ENCODE assay signal across 14 cellular contexts in genomic region chr5:128212206-128212788, GRCh38.
A peak's percentile ranks its signal among the peaks of the same experiment; 100 is the strongest.
DNase-seq lines count a peak whose midpoint lies in the region; ATAC-seq, FAIRE-seq and TF ChIP-seq lines count a peak whose summit lies in the region.
"Had no signal": no experiment of that assay in that cellular context is flagged by ENCODE, and none has a peak within 500 bp of the region (broad histone marks: within the 10 kb centered on the region; RNA-seq: fewer than 3 reads in every experiment).

No MANE protein-coding gene starts in this region.

- no peak for TF ChIP-seq POLR2A in K562 (conservative IDR thresholded peaks at IDR 0.05)

- no peaks in the 10 kb centered on the region for H3K9me1 ChIP-seq in K562 (ENCODE audit: control insufficient read depth, insufficient read depth, low read length)

- no TSS peak for BruUV-seq in K562 (replicated peaks; lab: Mats Ljungman, UMichigan)

- no peak overlapping the region for H4K8ac ChIP-seq in H9 (replicated peaks; ENCODE audit: insufficient read length, low read depth, low read length)

- no peaks in the 10 kb centered on the region for H3K36me3 ChIP-seq in K562 (ENCODE audit: control insufficient read depth, insufficient read depth, low read length)
- H3K36me3 ChIP-seq: BLaER1 had no signal

- POLR2A ChIA-PET in K562 (lab: Yijun Ruan, JAX): no interaction called here

- no peak for TF ChIP-seq CTCF in H9 (conservative IDR thresholded peaks at IDR 0.05)
- TF ChIP-seq CTCF in K562 (IDR thresholded peaks at IDR 0.05 in 2 of 3, conservative IDR thresholded peaks at IDR 0.05 in 1 of 3; ENCODE audit: insufficient read depth in 2 of 3, low read depth in 1 of 3, low read length in 3 of 3): no peak

- no peak overlapping the region for H2BK12ac ChIP-seq in H9 (ENCODE audit: insufficient read length, low read depth, low read length)

- H2BK120ac ChIP-seq in H9 (ENCODE audit: low read depth, low read length, poor library complexity, severe bottlenecking): no peak overlapping the region

- H2AK5ac ChIP-seq in H9 (ENCODE audit: insufficient read length, low read length): no peak overlapping the region

- no peak overlapping the region for H3K56ac ChIP-seq in H9 (ENCODE audit: insufficient read length, low read depth, low read length)

- H3K4me3 ChIP-seq in K562: no peak overlapping the region
- H3K4me3 ChIP-seq: BLaER1 had no signal

- no CpG with 5 or more reads among the region's 5 CpGs for WGBS in H9 (ENCODE audit: extremely low coverage, insufficient read length, low lambda C conversion rate)
- 2% methylated on average over 5 of the region's 5 CpGs for WGBS in K562 (ENCODE audit: insufficient coverage, low coverage, missing lambda C conversion rate)

- intact Hi-C loops in K562 (cut with micrococcal nuclease) (loop anchor here (5.0 kb wide), 2 partner anchors 695 to 920 kb away; no protein-coding TSS in a partner anchor), sciatic nerve (cut with DNase I) (no loop called here)

- no peaks in the 10 kb centered on the region for H3K36me3 Mint-ChIP-seq in H9 (ENCODE audit: insufficient read depth in 1 of 3, low read depth in 3 of 3)
- H3K36me3 Mint-ChIP-seq: CD4-positive, CD25-positive, alpha-beta regulatory T cell had no signal

- CTCF ChIA-PET in K562 (lab: Yijun Ruan, JAX; ENCODE audit: low intra/inter-chr PET ratio): interaction anchor here (2.7 kb wide), 1 partner anchor 1555 kb away, joined by 21 read pairs; no protein-coding TSS in a partner anchor

- DNase-seq in H9: no peak
- DNase-seq in K562 (ENCODE audit: extremely low read depth in 1 of 4, low spot score in 3 of 4): no peak
- DNase-seq in left kidney (ENCODE audit: low read depth, low spot score): peak; percentile 56
- no peak for DNase-seq in sciatic nerve (ENCODE audit: low spot score)
- DNase-seq in H4 (ENCODE audit: low spot score): no peak
- no peak for DNase-seq in middle frontal gyrus (ENCODE audit: extremely low spot score, low spot score)
- DNase-seq in activated CD4-positive, alpha-beta T cell treated with anti-CD3 and anti-CD28 coated beads, Interleukin-2, amount 50 U/mL, for 48 hours: no peak
- DNase-seq: AML-193; Calu3; CD4-positive, CD25-positive, alpha-beta regulatory T cell; DMS 273 treated with DMSO at 0.1 percent for 48 hours; H7 had no signal

- in situ Hi-C loops in K562 (cut with MboI): loop anchor here (25.0 kb wide), 1 partner anchor 925 kb away; no protein-coding TSS in a partner anchor

- no peak overlapping the region for H3K9ac ChIP-seq in H9 (ENCODE audit: extremely low read depth, insufficient read length, low read length)
- no peak overlapping the region for H3K9ac ChIP-seq in K562 (ENCODE audit: insufficient read depth in 1 of 2, low read depth in 2 of 2, low read length in 2 of 2)
- H3K9ac ChIP-seq: BLaER1 had no signal

- H2BK5ac ChIP-seq in H9 (ENCODE audit: insufficient read length, low read length): no peak overlapping the region

- H4K20me1 ChIP-seq in H9 (ENCODE audit: control insufficient read depth, insufficient read depth, insufficient read length): no peaks in the 10 kb centered on the region
- no peaks in the 10 kb centered on the region for H4K20me1 ChIP-seq in K562 (replicated peaks; ENCODE audit: control insufficient read depth, insufficient read depth, low read length)
- H4K20me1 ChIP-seq: BLaER1 had no signal

- TF ChIP-seq RAD21 in K562 (CRISPR knock-in tag; conservative IDR thresholded peaks at IDR 0.05 in 1 of 2, IDR thresholded peaks at IDR 0.05 in 1 of 2): no peak

- no peak overlapping the region for H3K14ac ChIP-seq in H9 (ENCODE audit: insufficient read depth, low read length)

- H3K18ac ChIP-seq in H9 (ENCODE audit: insufficient read length, low read depth, low read length): no peak overlapping the region

- H3K23ac ChIP-seq in H9 (ENCODE audit: insufficient read length, low read depth, low read length): no peak overlapping the region

- no peak for TF ChIP-seq EP300 in K562 (IDR thresholded peaks at IDR 0.05; ENCODE audit: low read length)

- H4K5ac ChIP-seq in H9 (ENCODE audit: insufficient read length, low read depth, low read length): no peak overlapping the region

- H3K27me3 Mint-ChIP-seq in H9 (ENCODE audit: low read depth): no peaks in the 10 kb centered on the region

- H3K79me2 ChIP-seq in H9 (ENCODE audit: insufficient read depth, low read length): no peaks in the 10 kb centered on the region
- no peaks in the 10 kb centered on the region for H3K79me2 ChIP-seq in K562 (ENCODE audit: control insufficient read depth, insufficient read depth, low read length)

- no peak for FAIRE-seq in K562 (lab: Jason Lieb, UNC)
- FAIRE-seq: HTR-8/SVneo had no signal

- no peak overlapping the region for H2BK20ac ChIP-seq in H9 (ENCODE audit: low read depth, low read length, poor library complexity, severe bottlenecking)

- no peak overlapping the region for H3K4ac ChIP-seq in H9 (ENCODE audit: low read depth, low read length)

- no peaks in the 10 kb centered on the region for H3K9me3 Mint-ChIP-seq in H9
- H3K9me3 Mint-ChIP-seq: CD4-positive, CD25-positive, alpha-beta regulatory T cell had no signal

- H3K79me1 ChIP-seq in H9 (ENCODE audit: insufficient read depth, low read depth, low read length, poor library complexity, severe bottlenecking): no peaks in the 10 kb centered on the region

- no peaks in the 10 kb centered on the region for H3K9me3 ChIP-seq in H9 (ENCODE audit: control insufficient read depth, low read depth, low read length)
- no peaks in the 10 kb centered on the region for H3K9me3 ChIP-seq in K562 (replicated peaks; ENCODE audit: control insufficient read depth, insufficient read depth, low read depth, low read length)
- H3K9me3 ChIP-seq: BLaER1 had no signal

- no peaks in the 10 kb centered on the region for H3K4me1 ChIP-seq in H9 (ENCODE audit: insufficient read depth, low read length)
- no peaks in the 10 kb centered on the region for H3K4me1 ChIP-seq in K562 (replicated peaks in 1 of 2; ENCODE audit: control insufficient read depth in 2 of 2, insufficient read depth in 2 of 2, low read length in 2 of 2)
- H3K4me1 ChIP-seq: BLaER1 had no signal

- no peak overlapping the region for H3K4me2 ChIP-seq in H9 (ENCODE audit: insufficient read depth, insufficient read length, low read length)
- H3K4me2 ChIP-seq in K562 (ENCODE audit: insufficient read depth, low read length): no peak overlapping the region
- H3K4me2 ChIP-seq: BLaER1 had no signal

- no peak overlapping the region for H3K27ac Mint-ChIP-seq in H9
- H3K27ac Mint-ChIP-seq: CD4-positive, CD25-positive, alpha-beta regulatory T cell had no signal

- H3T11ph ChIP-seq in H9 (ENCODE audit: low read length): no peak overlapping the region

- no peaks in the 10 kb centered on the region for H3K23me2 ChIP-seq in H9 (ENCODE audit: insufficient read length, low read depth, low read length, poor library complexity, severe bottlenecking)

- H3K27me3 ChIP-seq in H9 (ENCODE audit: insufficient read depth, low read length) (no peaks in the 10 kb centered on the region), K562 (ENCODE audit: control insufficient read depth in 2 of 2, insufficient read depth in 2 of 2, low read length in 2 of 2) (peaks cover 0 to 5% of the 10 kb centered on the region in 2 experiments; a peak in 1 of 5 replicates)
- H3K27me3 ChIP-seq: BLaER1 had no signal

- peaks cover 2 to 7% of the 10 kb centered on the region in 2 experiments; a peak in 2 of 4 replicates for H3K4me1 Mint-ChIP-seq in H9

- H3K4me3 Mint-ChIP-seq in H9: no peak overlapping the region
- H3K4me3 Mint-ChIP-seq: CD4-positive, CD25-positive, alpha-beta regulatory T cell had no signal

- H4K91ac ChIP-seq in H9 (ENCODE audit: insufficient read length, low read depth, low read length): no peak overlapping the region

- no peak overlapping the region for H3K27ac ChIP-seq in H9 (ENCODE audit: insufficient read length, low read depth, low read length)
- H3K27ac ChIP-seq in K562 (ENCODE audit: extremely low read depth, low read depth, low read length): no peak overlapping the region
- H3K27ac ChIP-seq: BLaER1 had no signal

- H2AFZ ChIP-seq in H9 (ENCODE audit: low read length) (peak overlapping the region; percentile 8), K562 (ENCODE audit: low read depth, low read length) (no peak overlapping the region)

- no peak overlapping the region for H2BK15ac ChIP-seq in H9 (ENCODE audit: low read depth, low read length)

- ATAC-seq in K562 (peak; percentile 26; the same call in 1 of the 3 replicates), sciatic nerve (peak; percentile 36)

TF ChIP-seq in K562, 482 proteins besides CTCF, POLR2A, EP300 and RAD21 (continues in another document):
- no peak for TF ChIP-seq ZNF239 (CRISPR knock-in tag; IDR thresholded peaks at IDR 0.05)
- no peak for TF ChIP-seq RFX5 (IDR thresholded peaks at IDR 0.05; ENCODE audit: low read depth, low read length)
- TF ChIP-seq ZBTB33 (CRISPR knock-in tag; IDR thresholded peaks at IDR 0.05): no peak
- no peak for TF ChIP-seq DDX20 (tag; IDR thresholded peaks at IDR 0.05; ENCODE audit: low read depth)
- TF ChIP-seq CBX5 (IDR thresholded peaks at IDR 0.05; ENCODE audit: borderline replicate concordance, low read depth): no peak
- no peak for TF ChIP-seq ZZZ3 (IDR thresholded peaks at IDR 0.05)
- no peak for TF ChIP-seq MBD1 (CRISPR knock-in tag; IDR thresholded peaks at IDR 0.05)
